Comparison of ENCODE assay signal across 1 cellular context in the genomic region with DNA sequence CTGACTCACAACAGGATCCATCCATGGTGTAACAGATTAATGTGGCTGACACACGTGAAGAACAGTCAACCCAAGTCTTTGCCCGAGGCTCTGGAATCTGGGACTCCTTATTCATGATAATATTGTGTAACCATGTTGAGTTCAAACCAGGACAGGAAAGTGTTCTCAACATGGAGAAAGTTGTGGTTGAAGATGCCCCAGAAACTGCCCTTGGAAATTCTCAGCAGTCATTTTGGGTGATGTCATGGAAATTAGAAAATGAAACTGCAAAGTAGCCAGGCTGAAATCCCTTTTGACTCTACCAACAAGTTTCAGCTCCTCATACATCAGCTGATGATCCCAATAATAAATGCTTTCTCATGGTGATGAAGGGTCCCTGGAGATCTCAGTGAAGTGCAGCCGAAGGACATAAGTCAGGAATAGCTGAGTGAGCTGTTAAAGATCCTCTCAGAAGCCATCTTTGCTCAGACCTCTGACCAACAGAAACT.
TF ChIP-seq lines count a peak whose summit lies in the region.

No MANE protein-coding gene starts in this region.

TF ChIP-seq in GM23338, 12 proteins besides CTCF, POLR2A, EP300 and RAD21 (continued from another document):
- TF ChIP-seq, protein P1, sequence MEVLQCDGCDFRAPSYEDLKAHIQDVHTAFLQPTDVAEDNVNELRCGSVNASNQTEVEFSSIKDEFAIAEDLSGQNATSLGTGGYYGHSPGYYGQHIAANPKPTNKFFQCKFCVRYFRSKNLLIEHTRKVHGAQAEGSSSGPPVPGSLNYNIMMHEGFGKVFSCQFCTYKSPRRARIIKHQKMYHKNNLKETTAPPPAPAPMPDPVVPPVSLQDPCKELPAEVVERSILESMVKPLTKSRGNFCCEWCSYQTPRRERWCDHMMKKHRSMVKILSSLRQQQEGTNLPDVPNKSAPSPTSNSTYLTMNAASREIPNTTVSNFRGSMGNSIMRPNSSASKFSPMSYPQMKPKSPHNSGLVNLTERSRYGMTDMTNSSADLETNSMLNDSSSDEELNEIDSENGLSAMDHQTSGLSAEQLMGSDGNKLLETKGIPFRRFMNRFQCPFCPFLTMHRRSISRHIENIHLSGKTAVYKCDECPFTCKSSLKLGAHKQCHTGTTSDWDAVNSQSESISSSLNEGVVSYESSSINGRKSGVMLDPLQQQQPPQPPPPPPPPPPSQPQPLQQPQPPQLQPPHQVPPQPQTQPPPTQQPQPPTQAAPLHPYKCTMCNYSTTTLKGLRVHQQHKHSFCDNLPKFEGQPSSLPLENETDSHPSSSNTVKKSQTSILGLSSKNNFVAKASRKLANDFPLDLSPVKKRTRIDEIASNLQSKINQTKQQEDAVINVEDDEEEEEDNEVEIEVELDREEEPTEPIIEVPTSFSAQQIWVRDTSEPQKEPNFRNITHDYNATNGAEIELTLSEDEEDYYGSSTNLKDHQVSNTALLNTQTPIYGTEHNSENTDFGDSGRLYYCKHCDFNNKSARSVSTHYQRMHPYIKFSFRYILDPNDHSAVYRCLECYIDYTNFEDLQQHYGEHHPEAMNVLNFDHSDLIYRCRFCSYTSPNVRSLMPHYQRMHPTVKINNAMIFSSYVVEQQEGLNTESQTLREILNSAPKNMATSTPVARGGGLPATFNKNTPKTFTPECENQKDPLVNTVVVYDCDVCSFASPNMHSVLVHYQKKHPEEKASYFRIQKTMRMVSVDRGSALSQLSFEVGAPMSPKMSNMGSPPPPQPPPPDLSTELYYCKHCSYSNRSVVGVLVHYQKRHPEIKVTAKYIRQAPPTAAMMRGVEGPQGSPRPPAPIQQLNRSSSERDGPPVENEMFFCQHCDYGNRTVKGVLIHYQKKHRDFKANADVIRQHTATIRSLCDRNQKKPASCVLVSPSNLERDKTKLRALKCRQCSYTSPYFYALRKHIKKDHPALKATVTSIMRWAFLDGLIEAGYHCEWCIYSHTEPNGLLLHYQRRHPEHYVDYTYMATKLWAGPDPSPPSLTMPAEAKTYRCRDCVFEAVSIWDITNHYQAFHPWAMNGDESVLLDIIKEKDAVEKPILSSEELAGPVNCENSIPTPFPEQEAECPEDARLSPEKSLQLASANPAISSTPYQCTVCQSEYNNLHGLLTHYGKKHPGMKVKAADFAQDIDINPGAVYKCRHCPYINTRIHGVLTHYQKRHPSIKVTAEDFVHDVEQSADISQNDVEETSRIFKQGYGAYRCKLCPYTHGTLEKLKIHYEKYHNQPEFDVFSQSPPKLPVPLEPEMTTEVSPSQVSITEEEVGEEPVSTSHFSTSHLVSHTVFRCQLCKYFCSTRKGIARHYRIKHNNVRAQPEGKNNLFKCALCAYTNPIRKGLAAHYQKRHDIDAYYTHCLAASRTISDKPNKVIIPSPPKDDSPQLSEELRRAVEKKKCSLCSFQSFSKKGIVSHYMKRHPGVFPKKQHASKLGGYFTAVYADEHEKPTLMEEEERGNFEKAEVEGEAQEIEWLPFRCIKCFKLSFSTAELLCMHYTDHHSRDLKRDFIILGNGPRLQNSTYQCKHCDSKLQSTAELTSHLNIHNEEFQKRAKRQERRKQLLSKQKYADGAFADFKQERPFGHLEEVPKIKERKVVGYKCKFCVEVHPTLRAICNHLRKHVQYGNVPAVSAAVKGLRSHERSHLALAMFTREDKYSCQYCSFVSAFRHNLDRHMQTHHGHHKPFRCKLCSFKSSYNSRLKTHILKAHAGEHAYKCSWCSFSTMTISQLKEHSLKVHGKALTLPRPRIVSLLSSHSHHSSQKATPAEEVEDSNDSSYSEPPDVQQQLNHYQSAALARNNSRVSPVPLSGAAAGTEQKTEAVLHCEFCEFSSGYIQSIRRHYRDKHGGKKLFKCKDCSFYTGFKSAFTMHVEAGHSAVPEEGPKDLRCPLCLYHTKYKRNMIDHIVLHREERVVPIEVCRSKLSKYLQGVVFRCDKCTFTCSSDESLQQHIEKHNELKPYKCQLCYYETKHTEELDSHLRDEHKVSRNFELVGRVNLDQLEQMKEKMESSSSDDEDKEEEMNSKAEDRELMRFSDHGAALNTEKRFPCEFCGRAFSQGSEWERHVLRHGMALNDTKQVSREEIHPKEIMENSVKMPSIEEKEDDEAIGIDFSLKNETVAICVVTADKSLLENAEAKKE (CRISPR knock-in tag; IDR thresholded peaks at IDR 0.05) = no peak
- TF ChIP-seq STAT1 (IDR thresholded peaks at IDR 0.05; ENCODE audit: unreplicated experiment) (no peak), EZH2phosphoT487 (IDR thresholded peaks at IDR 0.05; ENCODE audit: unreplicated experiment) (no peak), JUNB (IDR thresholded peaks at IDR 0.05; ENCODE audit: unreplicated experiment) (no peak), POLR2AphosphoS5 (IDR thresholded peaks at IDR 0.05; ENCODE audit: low read depth) (no peak), CREB1 (CRISPR knock-in tag; IDR thresholded peaks at IDR 0.05; ENCODE audit: low read depth) (no peak), ZNF114 (CRISPR knock-in tag; IDR thresholded peaks at IDR 0.05) (no peak)
